In the genomic region with DNA sequence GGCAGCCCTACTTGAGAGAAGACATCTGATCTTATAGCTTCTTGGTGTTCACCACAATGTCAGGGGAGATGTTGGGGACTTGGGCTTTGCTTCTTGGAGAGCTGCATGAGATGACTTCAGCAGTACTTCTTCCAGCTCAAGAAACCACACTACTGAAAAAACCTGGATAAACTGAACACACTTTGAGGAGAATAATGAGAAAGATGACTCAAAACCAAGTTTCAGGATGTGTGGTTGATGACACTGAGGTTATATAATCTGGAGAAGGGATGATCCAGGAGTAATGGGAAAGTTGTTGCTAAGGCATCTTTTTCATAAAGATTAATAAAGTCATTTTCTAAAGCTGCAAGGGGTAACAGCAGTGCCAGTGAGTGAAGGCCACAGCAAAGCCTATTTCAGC, we compare ENCODE assay signal across 11 cellular contexts.
"Had no signal": no experiment of that assay in that cellular context is flagged by ENCODE, and none has a peak within 500 bp of the region (broad histone marks: within the 10 kb centered on the region; RNA-seq: fewer than 3 reads in every experiment).

No MANE protein-coding gene starts in this region.

- H3K4me2 ChIP-seq: hepatocyte had no signal

- H3K27me3 ChIP-seq: brain microvascular endothelial cell, hepatocyte had no signal

- H3K9me3 Mint-ChIP-seq: activated naive CD4-positive, alpha-beta T cell treated with anti-CD3 and anti-CD28 coated beads, Interleukin-2, amount 10 ng/mL, durations not matched to agents 7 days and 5 days; activated T-helper 17 cell treated with anti-CD3 and anti-CD28 coated beads, Interleukin-2, amount 50 U/mL, for 72 hours; WTC11 had no signal

- H3K27me3 Mint-ChIP-seq: activated naive CD4-positive, alpha-beta T cell treated with anti-CD3 and anti-CD28 coated beads, Interleukin-2, amount 10 ng/mL, durations not matched to agents 7 days and 5 days; activated T-helper 17 cell treated with anti-CD3 and anti-CD28 coated beads, Interleukin-2, amount 50 U/mL, for 72 hours had no signal

- ATAC-seq: activated T-helper 17 cell treated with anti-CD3 and anti-CD28 coated beads, Interleukin-2, amount 50 U/mL, for 72 hours; WTC11 had no signal

- H2AFZ ChIP-seq: hepatocyte had no signal

- H3K27ac Mint-ChIP-seq: activated naive CD4-positive, alpha-beta T cell treated with anti-CD3 and anti-CD28 coated beads, Interleukin-2, amount 10 ng/mL, durations not matched to agents 7 days and 5 days; activated T-helper 17 cell treated with anti-CD3 and anti-CD28 coated beads, Interleukin-2, amount 50 U/mL, for 72 hours; WTC11 had no signal

- H3K4me3 ChIP-seq: hepatocyte had no signal

- H3K36me3 ChIP-seq: brain microvascular endothelial cell had no signal

- H3K27ac ChIP-seq: brain microvascular endothelial cell, hepatocyte had no signal

- H3K36me3 Mint-ChIP-seq: activated naive CD4-positive, alpha-beta T cell treated with anti-CD3 and anti-CD28 coated beads, Interleukin-2, amount 10 ng/mL, durations not matched to agents 7 days and 5 days; WTC11 had no signal

- H3K4me1 Mint-ChIP-seq: activated naive CD4-positive, alpha-beta T cell treated with anti-CD3 and anti-CD28 coated beads, Interleukin-2, amount 10 ng/mL, durations not matched to agents 7 days and 5 days; activated T-helper 17 cell treated with anti-CD3 and anti-CD28 coated beads, Interleukin-2, amount 50 U/mL, for 72 hours; neural crest cell; WTC11 had no signal

- H3K4me3 Mint-ChIP-seq: activated naive CD4-positive, alpha-beta T cell treated with anti-CD3 and anti-CD28 coated beads, Interleukin-2, amount 10 ng/mL, durations not matched to agents 7 days and 5 days; activated T-helper 17 cell treated with anti-CD3 and anti-CD28 coated beads, Interleukin-2, amount 50 U/mL, for 72 hours; neural crest cell; WTC11 had no signal

- DNase-seq: activated CD4-positive, alpha-beta T cell treated with anti-CD3 and anti-CD28 coated beads for 48 hours; activated naive CD4-positive, alpha-beta T cell treated with anti-CD3 and anti-CD28 coated beads, Interleukin-2, amount 10 ng/mL, durations not matched to agents 7 days and 5 days; brain microvascular endothelial cell; stimulated activated CD4-positive, alpha-beta T cell treated with anti-CD3 and anti-CD28 coated beads, Interleukin-2, amount 100 ng/mL, for 48 hours; stimulated activated naive CD4-positive, alpha-beta T cell treated with Interleukin-2 at 50 U/mL for 16 hours; T-helper 1 cell; trophoblast cell had no signal
